In the genomic region with DNA sequence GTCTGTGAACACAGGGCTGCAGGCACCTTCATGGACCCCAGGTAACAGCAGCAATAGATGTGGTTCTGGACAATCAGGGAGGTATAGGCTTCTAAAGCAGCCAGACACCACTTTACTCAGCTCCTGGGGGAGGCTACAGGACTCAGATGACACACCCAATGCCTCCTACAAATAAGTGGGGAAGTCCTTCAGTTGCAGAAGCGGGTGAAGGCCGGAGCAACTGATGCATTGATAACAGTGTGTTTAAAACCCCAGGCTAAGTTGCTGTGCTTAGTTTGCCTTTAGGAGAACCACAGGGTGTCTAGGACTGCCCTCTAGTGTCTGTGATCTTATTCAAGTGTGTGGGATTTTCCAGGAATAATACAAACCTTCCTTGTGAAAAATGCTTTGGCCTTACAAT, we compare ENCODE assay signal across 8 cellular contexts. TPM values are rescaled to one million over a fixed set of nuclear protein-coding genes. Genes with fewer than 3 reads are reported as not detected.
DNase-seq lines count a peak whose midpoint lies in the region; ATAC-seq and TF ChIP-seq lines count a peak whose summit lies in the region.

No MANE protein-coding gene starts in this region.

- DNase-seq in DMS 273 treated with DMSO at 0.1 percent for 48 hours (lab: John Stamatoyannopoulos, UW) (peak; percentile 9), HAP-1 (ENCODE audit: low spot score in 2 of 2) (peak; percentile 17 to 20), SK-MEL-5 (ENCODE audit: low read depth, low spot score) (peak; percentile 54), fibroblast of villous mesenchyme (ENCODE audit: low read depth) (peak; percentile 66), putamen (ENCODE audit: low spot score) (peak; percentile 19)

- in situ Hi-C loops in HAP-1 (cut with MboI; ENCODE audit: low sequenced_read_pairs): no loop called here
- in situ Hi-C loops in SK-MEL-5 (cut with HindIII; ENCODE audit: low pct_unique_long_range_greater_than_20kb, low sequenced_read_pairs): no loop called here

- peak; percentile 71 for TF ChIP-seq CTCF in fibroblast of villous mesenchyme (IDR thresholded peaks at IDR 0.05; ENCODE audit: insufficient read depth, low read depth, low read length)

- ATAC-seq in esophagus mucosa (no peak), GM18520 (IDR thresholded peaks at IDR 0.05; ENCODE audit: unreplicated experiment) (no peak), HG02623 (IDR thresholded peaks at IDR 0.05; ENCODE audit: unreplicated experiment) (no peak)

- no peaks in the 10 kb centered on the region for H3K36me3 ChIP-seq in HAP-1 (replicated peaks)

- no peaks in the 10 kb centered on the region for H3K9me3 ChIP-seq in HAP-1

- no peaks in the 10 kb centered on the region for H3K4me1 ChIP-seq in HAP-1

- peaks cover 25% of the 10 kb centered on the region for H3K27me3 ChIP-seq in HAP-1 (ENCODE audit: low read depth)

- H3K4me3 ChIP-seq in HAP-1: no peak overlapping the region
- no peak overlapping the region for H3K4me3 ChIP-seq in fibroblast of villous mesenchyme (ENCODE audit: low read depth, low read length)

RNA-seq across cellular contexts. Expression of a gene that starts 5.9 kb away (rescaled TPM):
- total RNA-seq in SK-MEL-5 (2014; rRNA removed; shearing (Covaris generic)): not detected in 2 replicates
- polyA plus RNA-seq in SK-MEL-5 (2015; cell fraction: cytosol; rRNA removed): 0.01 TPM in 2 replicates
- polyA plus RNA-seq in SK-MEL-5 (2015; cell fraction: nucleus; rRNA removed): not detected in 2 replicates
- total RNA-seq in fibroblast of villous mesenchyme (1.3 and 3.2 TPM in 2 replicates), esophagus mucosa (2.1 TPM)

Comparison
In these comparisons a context has a peak if more than half of its experiments do, and no peak if none do; other contexts are left out.
1. DNase-seq: peak in every context shown above with its lines; median percentile 66 in fibroblast of villous mesenchyme; 54 in SK-MEL-5; 19 in putamen; 18 in HAP-1; 9 in DMS 273 treated with DMSO at 0.1 percent for 48 hours.